Comparison of ENCODE assay signal across 24 cellular contexts in the genomic region with DNA sequence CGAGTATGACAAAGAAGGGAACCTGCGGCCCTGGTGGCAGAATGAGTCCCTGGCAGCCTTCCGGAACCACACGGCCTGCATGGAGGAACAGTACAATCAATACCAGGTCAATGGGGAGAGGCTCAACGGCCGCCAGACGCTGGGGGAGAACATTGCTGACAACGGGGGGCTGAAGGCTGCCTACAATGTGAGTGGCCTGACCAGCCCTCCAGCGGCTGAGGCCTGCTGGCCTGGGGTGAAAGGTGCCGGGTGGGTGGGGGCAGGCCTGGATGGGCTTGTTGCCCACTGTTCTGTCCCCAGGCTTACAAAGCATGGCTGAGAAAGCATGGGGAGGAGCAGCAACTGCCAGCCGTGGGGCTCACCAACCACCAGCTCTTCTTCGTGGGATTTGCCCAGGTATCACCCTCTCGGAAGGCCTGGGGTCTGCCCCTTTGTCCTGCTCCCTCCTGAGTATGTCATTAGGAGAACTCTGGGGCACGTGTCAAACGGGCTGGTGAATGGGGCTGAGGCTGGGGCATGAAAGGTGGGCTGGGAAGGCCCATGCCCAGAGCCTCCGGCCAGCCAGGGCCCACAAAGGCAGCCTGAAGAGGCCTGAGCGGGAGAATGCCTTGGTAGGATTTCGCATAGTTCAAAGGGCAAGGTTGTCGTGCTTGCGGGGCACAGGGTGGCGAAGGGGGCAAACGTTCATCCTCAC. TPM values are rescaled to one million over a fixed set of nuclear protein-coding genes. Genes with fewer than 3 reads are reported as not detected.
"Had no signal": no experiment of that assay in that cellular context is flagged by ENCODE, and none has a peak within 500 bp of the region (broad histone marks: within the 10 kb centered on the region; RNA-seq: fewer than 3 reads in every experiment).

No MANE protein-coding gene starts in this region.

- H3K4me2 ChIP-seq: SK-N-SH had no signal

- H3K4me3 ChIP-seq: MG63 had no signal

- DNase-seq: KBM-7, MG63, NCI-H1092, NCI-H1105 treated with DMSO at 0.1 percent for 48 hours, NCI-H1417 treated with DMSO at 0.1 percent for 48 hours, NCI-H146, NCI-H1694 treated with DMSO at 0.1 percent for 48 hours, NCI-H1930, NCI-H2081, NCI-H2107, NCI-H2227 treated with DMSO at 0.1 percent for 48 hours, NCI-H524, NCI-H526 treated with DMSO at 0.1 percent for 48 hours, NCI-H748 treated with DMSO at 0.1 percent for 48 hours, PC-3, SHP77, SK-N-SH had no signal

- FAIRE-seq: HTR-8/SVneo had no signal

- H3K9me3 ChIP-seq: MG63, SK-N-SH had no signal

- H3K36me3 ChIP-seq: MG63 had no signal

- H3K9ac ChIP-seq: SK-N-SH had no signal

- H3K27ac ChIP-seq: HL-60, RWPE1 had no signal

RNA-seq across cellular contexts. Expression of a gene that starts 15.4 kb away (rescaled TPM):
- total RNA-seq: LHCN-M2, NCI-H460, OCI-LY7, PC-3, SK-MEL-5 had no signal

RNA-seq across cellular contexts. Expression of a gene that starts 29.8 kb away (rescaled TPM):
- total RNA-seq: NCI-H460, OCI-LY7 had no signal
